8 cellular contexts compared by ENCODE assay signal in genomic region chr3:52277071-52277964, GRCh38. TPM values are rescaled to one million over a fixed set of nuclear protein-coding genes. Genes with fewer than 3 reads are reported as not detected.
DNase-seq lines count a peak whose midpoint lies in the region; ATAC-seq, FAIRE-seq and TF ChIP-seq lines count a peak whose summit lies in the region.

No MANE protein-coding gene starts in this region.

- WGBS in mammary epithelial cell (ENCODE audit: low coverage, missing lambda C conversion rate), result 4% methylated on average over 26 of the region's 28 CpGs

- H3K4me3 ChIP-seq in MM.1S (ENCODE audit: low read length), result peak overlapping the region; percentile 61
- H3K4me3 ChIP-seq in WI38 (ENCODE audit: low read depth, low read length), result peak overlapping the region; percentile 91
- H3K4me3 ChIP-seq in mammary epithelial cell (replicated peaks in 1 of 3; ENCODE audit: insufficient read depth in 1 of 3, low read depth in 2 of 3, low read length in 3 of 3), result peak overlapping the region; percentile 96 to 100 (median 97)
- peak overlapping the region; percentile 94 for H3K4me3 ChIP-seq in kidney (ENCODE audit: low read length in 2 of 2)

- no peak for ATAC-seq in GM21423 (IDR thresholded peaks at IDR 0.05; ENCODE audit: unreplicated experiment)

- H3K9me2 ChIP-seq in MM.1S (replicated peaks; ENCODE audit: insufficient read depth, low read length), result no peaks in the 10 kb centered on the region

- CTCF ChIA-PET in mammary epithelial cell (lab: Charles Lee; ENCODE audit: low non-redundant PET), result no interaction called here

- H3K9me3 ChIP-seq in MM.1S (replicated peaks; ENCODE audit: insufficient read depth, low read length), result no peaks in the 10 kb centered on the region
- H3K9me3 ChIP-seq in mammary epithelial cell (replicated peaks; ENCODE audit: insufficient read depth, low read length), result no peaks in the 10 kb centered on the region
- H3K9me3 ChIP-seq in kidney (ENCODE audit: control insufficient read depth in 1 of 2, low read length in 2 of 2), result no peaks in the 10 kb centered on the region

- no peaks in the 10 kb centered on the region for H3K27me3 ChIP-seq in MM.1S (replicated peaks; ENCODE audit: insufficient read depth, low read length)
- no peaks in the 10 kb centered on the region for H3K27me3 ChIP-seq in mammary epithelial cell (ENCODE audit: insufficient read depth, low read length)

- TF ChIP-seq CTCF in MM.1S (IDR thresholded peaks at IDR 0.05; ENCODE audit: low read length) (no peak), WI38 (IDR thresholded peaks at IDR 0.05; ENCODE audit: low read depth, low read length) (no peak), mammary epithelial cell (conservative IDR thresholded peaks at IDR 0.05 in 1 of 2, IDR thresholded peaks at IDR 0.05 in 1 of 2; ENCODE audit: extremely low read depth in 1 of 2, insufficient read depth in 1 of 2, low read depth in 1 of 2, low read length in 2 of 2) (no peak), kidney (IDR thresholded peaks at IDR 0.05; ENCODE audit: borderline replicate concordance, extremely low read depth, insufficient read depth) (no peak)

- intact Hi-C loops in mammary epithelial cell (cut with micrococcal nuclease) (loop anchor here (5.0 kb wide), 2 partner anchors 125 to 175 kb away; partner anchors contain the start of genes POC1A and TNNC1), kidney (cut with DNase I) (no loop called here)

- H3K4me1 ChIP-seq in MM.1S (ENCODE audit: low read length), result peaks cover 25% of the 10 kb centered on the region
- peaks cover 21% of the 10 kb centered on the region for H3K4me1 ChIP-seq in mammary epithelial cell (ENCODE audit: insufficient read depth, low read length)
- peaks cover 15 to 23% of the 10 kb centered on the region in 2 donors for H3K4me1 ChIP-seq in kidney (ENCODE audit: control insufficient read depth in 1 of 2, insufficient read depth in 1 of 2, low read depth in 1 of 2, low read length in 2 of 2)

- H3K36me3 ChIP-seq in MM.1S (replicated peaks; ENCODE audit: insufficient read depth, low read length) (0 out of 2 replicates have a peak, but pooled peaks cover 2% of the 10 kb centered on the region), mammary epithelial cell (ENCODE audit: insufficient read depth, low read length) (peaks cover 10% of the 10 kb centered on the region), kidney (ENCODE audit: control insufficient read depth in 1 of 2, insufficient read depth in 2 of 2, low read length in 2 of 2) (peaks cover 3 to 8% of the 10 kb centered on the region in 2 donors)

- DNase-seq in DMS53 (lab: John Stamatoyannopoulos, UW) (peak; percentile 53), DMS53 treated with DMSO at 0.1 percent for 48 hours (lab: John Stamatoyannopoulos, UW; ENCODE audit: unreplicated experiment) (no peak), MM.1S (peak; percentile 64), mammary epithelial cell (peak; percentile 40), kidney (peak; percentile 95)
- DNase-seq in stimulated activated CD4-positive, alpha-beta T cell treated with anti-CD3 and anti-CD28 coated beads, Interleukin-12 subunit alpha, Interleukin-12 subunit beta, amount 100 ng/mL, for 48 hours (ENCODE audit: low read depth in 2 of 3, low spot score in 1 of 3), result peak; percentile 73 to 77 (median 74)

- H3K79me2 ChIP-seq in MM.1S (ENCODE audit: low read length) (peaks cover 62% of the 10 kb centered on the region), mammary epithelial cell (ENCODE audit: insufficient read depth, low read length) (peaks cover 61% of the 10 kb centered on the region)

- dilution Hi-C loops in mammary epithelial cell (cut with HindIII; ENCODE audit: low sequenced_read_pairs), result no loop called here

- FAIRE-seq in kidney (lab: Jason Lieb, UNC), result no peak

- H3K9ac ChIP-seq in MM.1S (ENCODE audit: low read length) (peak overlapping the region; percentile 96), mammary epithelial cell (ENCODE audit: insufficient read depth, low read length) (peak overlapping the region; percentile 85), kidney (ENCODE audit: low read length in 2 of 2) (peak overlapping the region; percentile 86 to 99)

- H2AFZ ChIP-seq in MM.1S (ENCODE audit: low read length) (no peak overlapping the region), mammary epithelial cell (ENCODE audit: low read depth, low read length) (peak overlapping the region; percentile 0)

- H3K4me2 ChIP-seq in MM.1S (ENCODE audit: low read depth, low read length) (peak overlapping the region; percentile 76), mammary epithelial cell (ENCODE audit: insufficient read depth, low read depth, low read length) (peak overlapping the region; percentile 96)

- H4K20me1 ChIP-seq in MM.1S (ENCODE audit: insufficient read depth, low read length) (peaks cover 31% of the 10 kb centered on the region), mammary epithelial cell (ENCODE audit: insufficient read depth, low read length) (peaks cover 3% of the 10 kb centered on the region)

- in situ Hi-C loops in mammary epithelial cell (cut with MboI; ENCODE audit: low sequenced_read_pairs in 2 of 2), result no loop called here

- no TSS peak for BruUV-seq in mammary epithelial cell (replicated peaks; lab: Mats Ljungman, UMichigan)

- H3K27ac ChIP-seq in MM.1S (ENCODE audit: low read length), result peak overlapping the region; percentile 89; the same call in 1 of the 2 replicates
- peak overlapping the region; percentile 88 for H3K27ac ChIP-seq in mammary epithelial cell (ENCODE audit: insufficient read depth, low read depth, low read length)
- H3K27ac ChIP-seq in kidney (ENCODE audit: low read depth in 2 of 2, low read length in 2 of 2), result peak overlapping the region; percentile 98

- H3F3A ChIP-seq in MM.1S (ENCODE audit: insufficient read depth, low read length), result peaks cover 29% of the 10 kb centered on the region

RNA-seq across cellular contexts. Expression of gene WDR82, which starts 1.1 kb away (rescaled TPM):
- 10 to 100 TPM; 54.3 to 59.8 TPM for total RNA-seq in mammary epithelial cell
- polyA plus RNA-seq in mammary epithelial cell, result 52.7 TPM
- 57.3 TPM for polyA minus RNA-seq in mammary epithelial cell
- total RNA-seq in kidney, result 75.8 TPM
- 20.9 TPM for polyA plus RNA-seq in kidney (ENCODE audit: insufficient read depth, low read depth, low replicate concordance)

RNA-seq across cellular contexts. Expression of gene GLYCTK, which starts 10.3 kb away (rescaled TPM):
- total RNA-seq in mammary epithelial cell (10 to 100 TPM in 1 of 2 donors, 1 to 10 TPM in 1; 6.7 to 11.0 TPM), kidney (30.7 TPM)
- polyA plus RNA-seq in mammary epithelial cell (10.3 TPM), kidney (ENCODE audit: insufficient read depth, low read depth, low replicate concordance) (50.2 TPM)
- 6.6 TPM for polyA minus RNA-seq in mammary epithelial cell

RNA-seq across cellular contexts. Expression of gene PPM1M, which starts 31.8 kb away (rescaled TPM):
- 1 to 10 TPM; 4.8 to 8.7 TPM for total RNA-seq in mammary epithelial cell
- polyA plus RNA-seq in mammary epithelial cell, result 4.3 TPM
- not detected for polyA minus RNA-seq in mammary epithelial cell
- 32.5 TPM for total RNA-seq in kidney
- 23.2 TPM for polyA plus RNA-seq in kidney (ENCODE audit: insufficient read depth, low read depth, low replicate concordance)

RNA-seq across cellular contexts. Expression of gene TWF2, which starts 38.4 kb away (rescaled TPM):
- total RNA-seq in mammary epithelial cell, result 10 to 100 TPM; 67.8 to 96.2 TPM
- polyA plus RNA-seq in mammary epithelial cell, result 137 TPM
- polyA minus RNA-seq in mammary epithelial cell, result 179 TPM
- 59.9 TPM for total RNA-seq in kidney
- polyA plus RNA-seq in kidney (ENCODE audit: insufficient read depth, low read depth, low replicate concordance), result 44.0 TPM

RNA-seq across cellular contexts. Expression of gene DNAH1, which starts 38.8 kb away (rescaled TPM):
- 1 to 10 TPM; 1.5 to 4.0 TPM for total RNA-seq in mammary epithelial cell
- 0.44 TPM for polyA plus RNA-seq in mammary epithelial cell
- 2.5 TPM for polyA minus RNA-seq in mammary epithelial cell
- 12.1 TPM for total RNA-seq in kidney
- 1.7 TPM for polyA plus RNA-seq in kidney (ENCODE audit: insufficient read depth, low read depth, low replicate concordance)
